In genomic region chr10:88249450-88249849, GRCh38 we compare ENCODE assay signal across 16 cellular contexts.
"Had no signal": no experiment of that assay in that cellular context is flagged by ENCODE, and none has a peak within 500 bp of the region (broad histone marks: within the 10 kb centered on the region; RNA-seq: fewer than 3 reads in every experiment).

No MANE protein-coding gene starts in this region.

- H3K4me2 ChIP-seq: hepatocyte, neural progenitor cell, smooth muscle cell had no signal

- H3K9ac ChIP-seq: neural progenitor cell had no signal

- DNase-seq: effector memory CD4-positive, alpha-beta T cell; esophagus squamous epithelium; foreskin fibroblast; head of caudate nucleus; mucosa of descending colon; naive thymus-derived CD8-positive, alpha-beta T cell; nucleus accumbens; pancreas; right cardiac atrium; stimulated activated CD4-positive, alpha-beta T cell treated with anti-CD3 and anti-CD28 coated beads, Interleukin-2, amount 100 ng/mL, for 48 hours; tibial artery; upper lobe of left lung; uterus had no signal

- H3K27ac ChIP-seq: esophagus squamous epithelium, hepatocyte, neural progenitor cell, pancreas, tibial artery, upper lobe of left lung, uterus had no signal

- H3K36me3 ChIP-seq: esophagus squamous epithelium, neural progenitor cell, pancreas, tibial artery, upper lobe of left lung, uterus had no signal

- H3K27me3 ChIP-seq: esophagus squamous epithelium, hepatocyte, neural progenitor cell, pancreas, tibial artery, upper lobe of left lung, uterus had no signal

- ATAC-seq: mucosa of descending colon; naive thymus-derived CD8-positive, alpha-beta T cell; pancreas; right cardiac atrium had no signal

- H2AFZ ChIP-seq: hepatocyte, neural progenitor cell had no signal

- H3K4me3 ChIP-seq: esophagus squamous epithelium, hepatocyte, mucosa of descending colon, neural progenitor cell, pancreas, smooth muscle cell, tibial artery, upper lobe of left lung, uterus had no signal

- H3K9me3 ChIP-seq: esophagus squamous epithelium, mucosa of descending colon, pancreas, tibial artery, upper lobe of left lung, uterus had no signal
